1 cellular context compared by ENCODE assay signal in the genomic region with DNA sequence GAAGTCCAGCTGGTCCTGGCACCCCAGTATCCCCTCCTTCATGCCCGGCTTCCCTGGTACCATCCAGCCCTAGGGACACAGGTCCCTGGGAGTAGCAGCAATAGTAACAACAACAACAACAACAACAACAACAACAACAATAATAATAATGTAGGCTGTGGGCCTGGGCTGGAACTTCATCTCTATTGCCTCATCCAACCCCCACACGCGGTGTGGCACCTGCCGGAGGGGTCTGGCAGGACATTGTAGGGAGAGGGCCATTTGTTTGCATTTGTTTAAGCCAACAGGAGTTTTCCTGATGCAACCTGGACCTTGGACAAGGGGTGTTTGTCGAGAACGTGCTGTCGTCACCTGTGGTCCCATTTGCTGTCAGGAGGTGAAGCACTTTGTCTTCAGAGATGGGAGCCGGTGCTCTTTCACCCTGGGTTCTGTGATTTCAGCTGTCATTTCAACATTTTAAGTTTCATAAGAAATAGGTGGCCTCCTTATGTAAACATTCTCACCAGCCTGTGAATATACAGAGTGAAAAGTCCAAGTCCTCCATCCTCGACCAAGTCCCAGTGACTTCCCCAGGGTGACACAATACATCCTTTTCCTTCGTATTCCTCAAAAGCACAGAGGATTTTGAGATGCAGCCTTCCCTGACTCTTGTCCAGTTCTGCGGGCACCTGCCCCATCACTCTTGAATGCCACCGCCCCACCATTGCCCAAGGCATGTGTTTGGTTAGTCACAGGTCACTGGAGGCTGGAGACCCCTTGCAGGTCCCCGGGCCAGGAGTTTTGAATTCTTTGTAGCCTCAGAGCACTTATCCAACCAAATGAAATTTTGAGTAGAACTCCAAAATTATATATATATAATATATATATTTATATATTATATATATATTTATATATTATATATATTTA.
TF ChIP-seq lines count a peak whose summit lies in the region.

No MANE protein-coding gene starts in this region.

TF ChIP-seq in HepG2, 621 proteins besides CTCF, POLR2A, EP300 and RAD21 (continued from another document and continues in another):
- TF ChIP-seq, protein P1, sequence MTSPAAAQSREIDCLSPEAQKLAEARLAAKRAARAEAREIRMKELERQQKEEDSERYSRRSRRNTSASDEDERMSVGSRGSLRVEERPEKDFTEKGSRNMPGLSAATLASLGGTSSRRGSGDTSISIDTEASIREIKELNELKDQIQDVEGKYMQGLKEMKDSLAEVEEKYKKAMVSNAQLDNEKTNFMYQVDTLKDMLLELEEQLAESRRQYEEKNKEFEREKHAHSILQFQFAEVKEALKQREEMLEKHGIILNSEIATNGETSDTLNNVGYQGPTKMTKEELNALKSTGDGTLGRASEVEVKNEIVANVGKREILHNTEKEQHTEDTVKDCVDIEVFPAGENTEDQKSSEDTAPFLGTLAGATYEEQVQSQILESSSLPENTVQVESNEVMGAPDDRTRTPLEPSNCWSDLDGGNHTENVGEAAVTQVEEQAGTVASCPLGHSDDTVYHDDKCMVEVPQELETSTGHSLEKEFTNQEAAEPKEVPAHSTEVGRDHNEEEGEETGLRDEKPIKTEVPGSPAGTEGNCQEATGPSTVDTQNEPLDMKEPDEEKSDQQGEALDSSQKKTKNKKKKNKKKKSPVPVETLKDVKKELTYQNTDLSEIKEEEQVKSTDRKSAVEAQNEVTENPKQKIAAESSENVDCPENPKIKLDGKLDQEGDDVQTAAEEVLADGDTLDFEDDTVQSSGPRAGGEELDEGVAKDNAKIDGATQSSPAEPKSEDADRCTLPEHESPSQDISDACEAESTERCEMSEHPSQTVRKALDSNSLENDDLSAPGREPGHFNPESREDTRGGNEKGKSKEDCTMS (CRISPR knock-in tag; conservative IDR thresholded peaks at IDR 0.05), result no peak
- TF ChIP-seq, protein P2, sequence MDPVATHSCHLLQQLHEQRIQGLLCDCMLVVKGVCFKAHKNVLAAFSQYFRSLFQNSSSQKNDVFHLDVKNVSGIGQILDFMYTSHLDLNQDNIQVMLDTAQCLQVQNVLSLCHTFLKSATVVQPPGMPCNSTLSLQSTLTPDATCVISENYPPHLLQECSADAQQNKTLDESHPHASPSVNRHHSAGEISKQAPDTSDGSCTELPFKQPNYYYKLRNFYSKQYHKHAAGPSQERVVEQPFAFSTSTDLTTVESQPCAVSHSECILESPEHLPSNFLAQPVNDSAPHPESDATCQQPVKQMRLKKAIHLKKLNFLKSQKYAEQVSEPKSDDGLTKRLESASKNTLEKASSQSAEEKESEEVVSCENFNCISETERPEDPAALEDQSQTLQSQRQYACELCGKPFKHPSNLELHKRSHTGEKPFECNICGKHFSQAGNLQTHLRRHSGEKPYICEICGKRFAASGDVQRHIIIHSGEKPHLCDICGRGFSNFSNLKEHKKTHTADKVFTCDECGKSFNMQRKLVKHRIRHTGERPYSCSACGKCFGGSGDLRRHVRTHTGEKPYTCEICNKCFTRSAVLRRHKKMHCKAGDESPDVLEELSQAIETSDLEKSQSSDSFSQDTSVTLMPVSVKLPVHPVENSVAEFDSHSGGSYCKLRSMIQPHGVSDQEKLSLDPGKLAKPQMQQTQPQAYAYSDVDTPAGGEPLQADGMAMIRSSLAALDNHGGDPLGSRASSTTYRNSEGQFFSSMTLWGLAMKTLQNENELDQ (CRISPR knock-in tag; IDR thresholded peaks at IDR 0.05; ENCODE audit: borderline replicate concordance), result no peak
- TF ChIP-seq CCDC6 (CRISPR knock-in tag; IDR thresholded peaks at IDR 0.05) (peak; percentile 77; the same call in 1 of the 2 replicates), ZNF33B (CRISPR knock-in tag; IDR thresholded peaks at IDR 0.05) (no peak), ZNF703 (CRISPR knock-in tag; IDR thresholded peaks at IDR 0.05; ENCODE audit: borderline replicate concordance) (peak; percentile 77; the same call in 1 of the 2 replicates), SNRNP70 (IDR thresholded peaks at IDR 0.05; ENCODE audit: low read depth, low read length) (no peak), ZFP82 (CRISPR knock-in tag; IDR thresholded peaks at IDR 0.05; ENCODE audit: borderline replicate concordance) (no peak), POLR2G (IDR thresholded peaks at IDR 0.05; ENCODE audit: low read depth, low read length) (no peak), ZNF563 (CRISPR knock-in tag; IDR thresholded peaks at IDR 0.05) (no peak), ZNF646 (CRISPR knock-in tag; IDR thresholded peaks at IDR 0.05) (no peak), NCOA5 (CRISPR knock-in tag; IDR thresholded peaks at IDR 0.05) (no peak), ZNF337 (CRISPR knock-in tag; IDR thresholded peaks at IDR 0.05; ENCODE audit: borderline replicate concordance, low read depth) (no peak), TAF1 (CRISPR knock-in tag; IDR thresholded peaks at IDR 0.05) (no peak; the same call in 1 of the 2 replicates), THAP7 (CRISPR knock-in tag; IDR thresholded peaks at IDR 0.05) (no peak), HOXA5 (CRISPR knock-in tag; IDR thresholded peaks at IDR 0.05) (peak; percentile 96), NCOR1 (IDR thresholded peaks at IDR 0.05; ENCODE audit: borderline replicate concordance, low read length) (peak; percentile 99), RAD51 (IDR thresholded peaks at IDR 0.05; ENCODE audit: borderline replicate concordance) (no peak), STAT5B (CRISPR knock-in tag; IDR thresholded peaks at IDR 0.05) (no peak), DMAP1 (CRISPR knock-in tag; IDR thresholded peaks at IDR 0.05) (peak; percentile 75), ZNF781 (CRISPR knock-in tag; IDR thresholded peaks at IDR 0.05; ENCODE audit: borderline replicate concordance, not compliant biosample characterization) (no peak), ZFP36 (IDR thresholded peaks at IDR 0.05; ENCODE audit: borderline replicate concordance, low read depth, low read length, partially characterized antibody) (no peak)
- TF ChIP-seq, protein P3, sequence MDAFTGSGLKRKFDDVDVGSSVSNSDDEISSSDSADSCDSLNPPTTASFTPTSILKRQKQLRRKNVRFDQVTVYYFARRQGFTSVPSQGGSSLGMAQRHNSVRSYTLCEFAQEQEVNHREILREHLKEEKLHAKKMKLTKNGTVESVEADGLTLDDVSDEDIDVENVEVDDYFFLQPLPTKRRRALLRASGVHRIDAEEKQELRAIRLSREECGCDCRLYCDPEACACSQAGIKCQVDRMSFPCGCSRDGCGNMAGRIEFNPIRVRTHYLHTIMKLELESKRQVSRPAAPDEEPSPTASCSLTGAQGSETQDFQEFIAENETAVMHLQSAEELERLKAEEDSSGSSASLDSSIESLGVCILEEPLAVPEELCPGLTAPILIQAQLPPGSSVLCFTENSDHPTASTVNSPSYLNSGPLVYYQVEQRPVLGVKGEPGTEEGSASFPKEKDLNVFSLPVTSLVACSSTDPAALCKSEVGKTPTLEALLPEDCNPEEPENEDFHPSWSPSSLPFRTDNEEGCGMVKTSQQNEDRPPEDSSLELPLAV (CRISPR knock-in tag; conservative IDR thresholded peaks at IDR 0.05; ENCODE audit: low read depth), result no peak
- TF ChIP-seq, protein P4, sequence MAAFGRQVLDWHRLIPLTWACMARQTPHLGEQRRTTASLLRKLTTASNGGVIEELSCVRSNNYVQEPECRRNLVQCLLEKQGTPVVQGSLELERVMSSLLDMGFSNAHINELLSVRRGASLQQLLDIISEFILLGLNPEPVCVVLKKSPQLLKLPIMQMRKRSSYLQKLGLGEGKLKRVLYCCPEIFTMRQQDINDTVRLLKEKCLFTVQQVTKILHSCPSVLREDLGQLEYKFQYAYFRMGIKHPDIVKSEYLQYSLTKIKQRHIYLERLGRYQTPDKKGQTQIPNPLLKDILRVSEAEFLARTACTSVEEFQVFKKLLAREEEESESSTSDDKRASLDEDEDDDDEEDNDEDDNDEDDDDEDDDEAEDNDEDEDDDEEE (CRISPR knock-in tag; IDR thresholded peaks at IDR 0.05), result no peak
- TF ChIP-seq, protein P5, sequence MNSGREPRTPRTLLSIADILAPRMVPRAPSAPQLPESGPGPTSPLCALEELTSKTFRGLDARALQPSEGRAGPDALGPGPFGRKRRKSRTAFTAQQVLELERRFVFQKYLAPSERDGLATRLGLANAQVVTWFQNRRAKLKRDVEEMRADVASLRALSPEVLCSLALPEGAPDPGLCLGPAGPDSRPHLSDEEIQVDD (CRISPR knock-in tag; IDR thresholded peaks at IDR 0.05; ENCODE audit: borderline replicate concordance), result no peak
- TF ChIP-seq, protein P6, sequence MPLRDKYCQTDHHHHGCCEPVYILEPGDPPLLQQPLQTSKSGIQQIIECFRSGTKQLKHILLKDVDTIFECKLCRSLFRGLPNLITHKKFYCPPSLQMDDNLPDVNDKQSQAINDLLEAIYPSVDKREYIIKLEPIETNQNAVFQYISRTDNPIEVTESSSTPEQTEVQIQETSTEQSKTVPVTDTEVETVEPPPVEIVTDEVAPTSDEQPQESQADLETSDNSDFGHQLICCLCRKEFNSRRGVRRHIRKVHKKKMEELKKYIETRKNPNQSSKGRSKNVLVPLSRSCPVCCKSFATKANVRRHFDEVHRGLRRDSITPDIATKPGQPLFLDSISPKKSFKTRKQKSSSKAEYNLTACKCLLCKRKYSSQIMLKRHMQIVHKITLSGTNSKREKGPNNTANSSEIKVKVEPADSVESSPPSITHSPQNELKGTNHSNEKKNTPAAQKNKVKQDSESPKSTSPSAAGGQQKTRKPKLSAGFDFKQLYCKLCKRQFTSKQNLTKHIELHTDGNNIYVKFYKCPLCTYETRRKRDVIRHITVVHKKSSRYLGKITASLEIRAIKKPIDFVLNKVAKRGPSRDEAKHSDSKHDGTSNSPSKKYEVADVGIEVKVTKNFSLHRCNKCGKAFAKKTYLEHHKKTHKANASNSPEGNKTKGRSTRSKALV (CRISPR knock-in tag; IDR thresholded peaks at IDR 0.05), result peak; percentile 66; the same call in 1 of the 2 replicates
- TF ChIP-seq, protein P7, sequence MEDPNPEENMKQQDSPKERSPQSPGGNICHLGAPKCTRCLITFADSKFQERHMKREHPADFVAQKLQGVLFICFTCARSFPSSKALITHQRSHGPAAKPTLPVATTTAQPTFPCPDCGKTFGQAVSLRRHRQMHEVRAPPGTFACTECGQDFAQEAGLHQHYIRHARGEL (CRISPR knock-in tag; IDR thresholded peaks at IDR 0.05), result no peak
- TF ChIP-seq, protein P8, sequence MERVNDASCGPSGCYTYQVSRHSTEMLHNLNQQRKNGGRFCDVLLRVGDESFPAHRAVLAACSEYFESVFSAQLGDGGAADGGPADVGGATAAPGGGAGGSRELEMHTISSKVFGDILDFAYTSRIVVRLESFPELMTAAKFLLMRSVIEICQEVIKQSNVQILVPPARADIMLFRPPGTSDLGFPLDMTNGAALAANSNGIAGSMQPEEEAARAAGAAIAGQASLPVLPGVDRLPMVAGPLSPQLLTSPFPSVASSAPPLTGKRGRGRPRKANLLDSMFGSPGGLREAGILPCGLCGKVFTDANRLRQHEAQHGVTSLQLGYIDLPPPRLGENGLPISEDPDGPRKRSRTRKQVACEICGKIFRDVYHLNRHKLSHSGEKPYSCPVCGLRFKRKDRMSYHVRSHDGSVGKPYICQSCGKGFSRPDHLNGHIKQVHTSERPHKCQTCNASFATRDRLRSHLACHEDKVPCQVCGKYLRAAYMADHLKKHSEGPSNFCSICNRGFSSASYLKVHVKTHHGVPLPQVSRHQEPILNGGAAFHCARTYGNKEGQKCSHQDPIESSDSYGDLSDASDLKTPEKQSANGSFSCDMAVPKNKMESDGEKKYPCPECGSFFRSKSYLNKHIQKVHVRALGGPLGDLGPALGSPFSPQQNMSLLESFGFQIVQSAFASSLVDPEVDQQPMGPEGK (CRISPR knock-in tag; IDR thresholded peaks at IDR 0.05), result peak; percentile 94
